8 cellular contexts compared by ENCODE assay signal in genomic region chr4:119626943-119627266, GRCh38. TPM values are rescaled to one million over a fixed set of nuclear protein-coding genes. Genes with fewer than 3 reads are reported as not detected.
DNase-seq lines count a peak whose midpoint lies in the region; ATAC-seq and TF ChIP-seq lines count a peak whose summit lies in the region.

No MANE protein-coding gene starts in this region.

- no peak for DNase-seq in CD4-positive, CD25-positive, alpha-beta regulatory T cell
- DNase-seq in Kasumi-1 (lab: John Stamatoyannopoulos, UW): peak; percentile 21 to 31
- DNase-seq in nephron progenitor cell: no peak
- no peak for DNase-seq in head of caudate nucleus
- DNase-seq in GM03348 (ENCODE audit: low spot score): no peak

- peaks cover 0 to 1% (median 0%) of the 10 kb centered on the region in 7 donors for H3K9me3 Mint-ChIP-seq in CD4-positive, CD25-positive, alpha-beta regulatory T cell
- H3K9me3 Mint-ChIP-seq in nephron progenitor cell: no peaks in the 10 kb centered on the region

- H3K27ac Mint-ChIP-seq in CD4-positive, CD25-positive, alpha-beta regulatory T cell: no peak overlapping the region
- H3K27ac Mint-ChIP-seq in nephron progenitor cell: no peak overlapping the region

- H3K27me3 Mint-ChIP-seq in CD4-positive, CD25-positive, alpha-beta regulatory T cell: peaks cover 50% of the 10 kb centered on the region
- peaks cover 17% of the 10 kb centered on the region for H3K27me3 Mint-ChIP-seq in nephron progenitor cell (ENCODE audit: low read depth, poor library complexity)

- H3K4me3 ChIP-seq in CD4-positive, CD25-positive, alpha-beta regulatory T cell (ENCODE audit: low read depth, low read length): peak overlapping the region; percentile 31
- peak overlapping the region; percentile 62 for H3K4me3 ChIP-seq in ectodermal cell (ENCODE audit: insufficient read depth, low read depth, low read length)

- whole genome bisulfite sequencing in ectodermal cell, 2 experiments: 1% methylated on average over 18 of the region's 18 CpGs

- no peak overlapping the region for H3K27ac ChIP-seq in CD4-positive, CD25-positive, alpha-beta regulatory T cell (ENCODE audit: insufficient read depth, low read length, poor library complexity, severe bottlenecking)
- H3K27ac ChIP-seq in ectodermal cell (ENCODE audit: insufficient read depth, low read depth, low read length, poor library complexity, severe bottlenecking): no peak overlapping the region

- H3K4me1 ChIP-seq in CD4-positive, CD25-positive, alpha-beta regulatory T cell (ENCODE audit: control insufficient read depth, insufficient read depth, low read length, poor library complexity, severe bottlenecking): peaks cover 29% of the 10 kb centered on the region
- H3K4me1 ChIP-seq in ectodermal cell (ENCODE audit: control insufficient read depth, insufficient read depth, low read length): peaks cover 4% of the 10 kb centered on the region

- no peak for ATAC-seq in CD4-positive, CD25-positive, alpha-beta regulatory T cell (ENCODE audit: low read depth in 2 of 2)
- no peak for ATAC-seq in HG02610 (IDR thresholded peaks at IDR 0.05; ENCODE audit: unreplicated experiment)
- ATAC-seq in HG03045 (IDR thresholded peaks at IDR 0.05; ENCODE audit: unreplicated experiment): no peak

- TF ChIP-seq CTCF in nephron progenitor cell (IDR thresholded peaks at IDR 0.05): no peak

- H3K9me3 ChIP-seq in CD4-positive, CD25-positive, alpha-beta regulatory T cell (ENCODE audit: control insufficient read depth in 2 of 2, low read length in 2 of 2): no peaks in the 10 kb centered on the region
- no peaks in the 10 kb centered on the region for H3K9me3 ChIP-seq in ectodermal cell (ENCODE audit: control insufficient read depth, low read length)

- intact Hi-C loops in head of caudate nucleus (cut with DNase I): no loop called here

- H3K4me1 Mint-ChIP-seq in CD4-positive, CD25-positive, alpha-beta regulatory T cell: peaks cover 4 to 28% (median 6%) of the 10 kb centered on the region in 4 donors
- H3K4me1 Mint-ChIP-seq in nephron progenitor cell: peaks cover 15% of the 10 kb centered on the region

- peak overlapping the region; percentile 83 to 94 (median 88) for H3K4me3 Mint-ChIP-seq in CD4-positive, CD25-positive, alpha-beta regulatory T cell
- peak overlapping the region; percentile 87 for H3K4me3 Mint-ChIP-seq in nephron progenitor cell

- no peaks in the 10 kb centered on the region for H3K36me3 Mint-ChIP-seq in CD4-positive, CD25-positive, alpha-beta regulatory T cell
- H3K36me3 Mint-ChIP-seq in nephron progenitor cell (ENCODE audit: low read depth): no peaks in the 10 kb centered on the region

- peaks cover 15% of the 10 kb centered on the region for H3K27me3 ChIP-seq in CD4-positive, CD25-positive, alpha-beta regulatory T cell (ENCODE audit: control insufficient read depth, insufficient read depth, low read length)
- H3K27me3 ChIP-seq in ectodermal cell (ENCODE audit: control insufficient read depth, insufficient read depth, low read length, poor library complexity, severe bottlenecking): peaks cover 33% of the 10 kb centered on the region

- H3K36me3 ChIP-seq in CD4-positive, CD25-positive, alpha-beta regulatory T cell (ENCODE audit: control insufficient read depth, insufficient read depth, low read length): no peaks in the 10 kb centered on the region
- no peaks in the 10 kb centered on the region for H3K36me3 ChIP-seq in ectodermal cell (ENCODE audit: control insufficient read depth, insufficient read depth, low read length)

RNA-seq across cellular contexts. Expression of gene PDE5A, which starts 1.7 kb away (rescaled TPM):
- total RNA-seq in CD4-positive, CD25-positive, alpha-beta regulatory T cell: 4.9 TPM
- polyA plus RNA-seq in CD4-positive, CD25-positive, alpha-beta regulatory T cell: 1 to 10 TPM in 3 of 4 donors, under 1 TPM in 1; 0.63 to 1.4 (median 1.1) TPM
- polyA plus RNA-seq in ectodermal cell (2013, experiment 1 of 4): 6.6 TPM
- 9.3 TPM for polyA plus RNA-seq in ectodermal cell (2013, experiment 2 of 4)
- polyA plus RNA-seq in ectodermal cell (2013, experiment 3 of 4): 6.6 TPM
- polyA plus RNA-seq in ectodermal cell (2013, experiment 4 of 4): 10.0 TPM

Comparison
In these comparisons a context has a peak if more than half of its experiments do, and no peak if none do; other contexts are left out.
1. DNase-seq: peak in Kasumi-1 (2 of 2); none in CD4-positive, CD25-positive, alpha-beta regulatory T cell (0 of 3), nephron progenitor cell (single experiment), head of caudate nucleus (0 of 42) and GM03348 (single experiment).